Comparison of ENCODE assay signal across 1 cellular context in the genomic region with DNA sequence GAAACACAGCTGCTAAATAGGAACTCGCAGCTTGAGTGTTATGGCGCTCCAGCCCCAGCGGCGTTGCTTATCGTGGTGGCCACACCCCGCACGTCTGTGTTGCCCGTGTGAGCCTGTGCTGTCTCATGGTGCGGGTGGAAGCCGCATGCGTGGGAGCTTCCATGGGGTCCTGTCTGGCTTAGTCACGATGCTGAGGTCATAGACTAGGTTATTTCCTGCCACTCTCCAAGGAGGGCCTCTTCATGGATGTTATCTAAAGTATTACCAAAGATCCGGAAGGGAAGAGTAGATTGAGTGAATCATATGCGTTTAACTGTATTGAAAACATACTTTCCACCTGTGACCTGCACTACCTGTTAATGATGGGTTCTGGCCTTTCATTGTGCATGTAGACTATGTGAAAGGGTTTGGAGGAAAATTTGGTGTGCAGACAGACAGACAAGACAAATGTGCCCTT.
TF ChIP-seq lines count a peak whose summit lies in the region.

No MANE protein-coding gene starts in this region.

TF ChIP-seq in K562, 482 proteins besides CTCF, POLR2A, EP300 and RAD21 (continued from another document and continues in another):
- TF ChIP-seq, protein P1, sequence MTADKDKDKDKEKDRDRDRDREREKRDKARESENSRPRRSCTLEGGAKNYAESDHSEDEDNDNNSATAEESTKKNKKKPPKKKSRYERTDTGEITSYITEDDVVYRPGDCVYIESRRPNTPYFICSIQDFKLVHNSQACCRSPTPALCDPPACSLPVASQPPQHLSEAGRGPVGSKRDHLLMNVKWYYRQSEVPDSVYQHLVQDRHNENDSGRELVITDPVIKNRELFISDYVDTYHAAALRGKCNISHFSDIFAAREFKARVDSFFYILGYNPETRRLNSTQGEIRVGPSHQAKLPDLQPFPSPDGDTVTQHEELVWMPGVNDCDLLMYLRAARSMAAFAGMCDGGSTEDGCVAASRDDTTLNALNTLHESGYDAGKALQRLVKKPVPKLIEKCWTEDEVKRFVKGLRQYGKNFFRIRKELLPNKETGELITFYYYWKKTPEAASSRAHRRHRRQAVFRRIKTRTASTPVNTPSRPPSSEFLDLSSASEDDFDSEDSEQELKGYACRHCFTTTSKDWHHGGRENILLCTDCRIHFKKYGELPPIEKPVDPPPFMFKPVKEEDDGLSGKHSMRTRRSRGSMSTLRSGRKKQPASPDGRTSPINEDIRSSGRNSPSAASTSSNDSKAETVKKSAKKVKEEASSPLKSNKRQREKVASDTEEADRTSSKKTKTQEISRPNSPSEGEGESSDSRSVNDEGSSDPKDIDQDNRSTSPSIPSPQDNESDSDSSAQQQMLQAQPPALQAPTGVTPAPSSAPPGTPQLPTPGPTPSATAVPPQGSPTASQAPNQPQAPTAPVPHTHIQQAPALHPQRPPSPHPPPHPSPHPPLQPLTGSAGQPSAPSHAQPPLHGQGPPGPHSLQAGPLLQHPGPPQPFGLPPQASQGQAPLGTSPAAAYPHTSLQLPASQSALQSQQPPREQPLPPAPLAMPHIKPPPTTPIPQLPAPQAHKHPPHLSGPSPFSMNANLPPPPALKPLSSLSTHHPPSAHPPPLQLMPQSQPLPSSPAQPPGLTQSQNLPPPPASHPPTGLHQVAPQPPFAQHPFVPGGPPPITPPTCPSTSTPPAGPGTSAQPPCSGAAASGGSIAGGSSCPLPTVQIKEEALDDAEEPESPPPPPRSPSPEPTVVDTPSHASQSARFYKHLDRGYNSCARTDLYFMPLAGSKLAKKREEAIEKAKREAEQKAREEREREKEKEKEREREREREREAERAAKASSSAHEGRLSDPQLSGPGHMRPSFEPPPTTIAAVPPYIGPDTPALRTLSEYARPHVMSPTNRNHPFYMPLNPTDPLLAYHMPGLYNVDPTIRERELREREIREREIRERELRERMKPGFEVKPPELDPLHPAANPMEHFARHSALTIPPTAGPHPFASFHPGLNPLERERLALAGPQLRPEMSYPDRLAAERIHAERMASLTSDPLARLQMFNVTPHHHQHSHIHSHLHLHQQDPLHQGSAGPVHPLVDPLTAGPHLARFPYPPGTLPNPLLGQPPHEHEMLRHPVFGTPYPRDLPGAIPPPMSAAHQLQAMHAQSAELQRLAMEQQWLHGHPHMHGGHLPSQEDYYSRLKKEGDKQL (CRISPR knock-in tag; IDR thresholded peaks at IDR 0.05; ENCODE audit: borderline replicate concordance), result 0 out of 2 replicates have a peak, but pooled peaks have one; percentile 83
- TF ChIP-seq TAF9B (IDR thresholded peaks at IDR 0.05; ENCODE audit: partially characterized antibody), result peak; percentile 95
- peak; percentile 25 for TF ChIP-seq FOS (IDR thresholded peaks at IDR 0.05; ENCODE audit: extremely low read depth, insufficient read length)
- TF ChIP-seq NONO (IDR thresholded peaks at IDR 0.05; ENCODE audit: low read depth in 2 of 2, low read length in 1 of 2), result 0 out of 4 replicates have a peak, but pooled peaks of 1 of the 2 experiments have one; percentile 69
- no peak for TF ChIP-seq MCM3 (IDR thresholded peaks at IDR 0.05)
- TF ChIP-seq, protein P2, sequence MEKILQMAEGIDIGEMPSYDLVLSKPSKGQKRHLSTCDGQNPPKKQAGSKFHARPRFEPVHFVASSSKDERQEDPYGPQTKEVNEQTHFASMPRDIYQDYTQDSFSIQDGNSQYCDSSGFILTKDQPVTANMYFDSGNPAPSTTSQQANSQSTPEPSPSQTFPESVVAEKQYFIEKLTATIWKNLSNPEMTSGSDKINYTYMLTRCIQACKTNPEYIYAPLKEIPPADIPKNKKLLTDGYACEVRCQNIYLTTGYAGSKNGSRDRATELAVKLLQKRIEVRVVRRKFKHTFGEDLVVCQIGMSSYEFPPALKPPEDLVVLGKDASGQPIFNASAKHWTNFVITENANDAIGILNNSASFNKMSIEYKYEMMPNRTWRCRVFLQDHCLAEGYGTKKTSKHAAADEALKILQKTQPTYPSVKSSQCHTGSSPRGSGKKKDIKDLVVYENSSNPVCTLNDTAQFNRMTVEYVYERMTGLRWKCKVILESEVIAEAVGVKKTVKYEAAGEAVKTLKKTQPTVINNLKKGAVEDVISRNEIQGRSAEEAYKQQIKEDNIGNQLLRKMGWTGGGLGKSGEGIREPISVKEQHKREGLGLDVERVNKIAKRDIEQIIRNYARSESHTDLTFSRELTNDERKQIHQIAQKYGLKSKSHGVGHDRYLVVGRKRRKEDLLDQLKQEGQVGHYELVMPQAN (IDR thresholded peaks at IDR 0.05; ENCODE audit: borderline replicate concordance), result no peak; the same call in 1 of the 2 replicates
- no peak for TF ChIP-seq ZNF324 (CRISPR knock-in tag; IDR thresholded peaks at IDR 0.05)
- peak; percentile 59 for TF ChIP-seq NEUROD1 (IDR thresholded peaks at IDR 0.05; ENCODE audit: borderline replicate concordance, low read depth, low read length, partially characterized antibody)
- TF ChIP-seq, protein P3, sequence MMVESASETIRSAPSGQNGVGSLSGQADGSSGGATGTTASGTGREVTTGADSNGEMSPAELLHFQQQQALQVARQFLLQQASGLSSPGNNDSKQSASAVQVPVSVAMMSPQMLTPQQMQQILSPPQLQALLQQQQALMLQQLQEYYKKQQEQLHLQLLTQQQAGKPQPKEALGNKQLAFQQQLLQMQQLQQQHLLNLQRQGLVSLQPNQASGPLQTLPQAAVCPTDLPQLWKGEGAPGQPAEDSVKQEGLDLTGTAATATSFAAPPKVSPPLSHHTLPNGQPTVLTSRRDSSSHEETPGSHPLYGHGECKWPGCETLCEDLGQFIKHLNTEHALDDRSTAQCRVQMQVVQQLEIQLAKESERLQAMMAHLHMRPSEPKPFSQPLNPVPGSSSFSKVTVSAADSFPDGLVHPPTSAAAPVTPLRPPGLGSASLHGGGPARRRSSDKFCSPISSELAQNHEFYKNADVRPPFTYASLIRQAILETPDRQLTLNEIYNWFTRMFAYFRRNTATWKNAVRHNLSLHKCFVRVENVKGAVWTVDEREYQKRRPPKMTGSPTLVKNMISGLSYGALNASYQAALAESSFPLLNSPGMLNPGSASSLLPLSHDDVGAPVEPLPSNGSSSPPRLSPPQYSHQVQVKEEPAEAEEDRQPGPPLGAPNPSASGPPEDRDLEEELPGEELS (CRISPR knock-in tag; IDR thresholded peaks at IDR 0.05; ENCODE audit: borderline replicate concordance), result 0 out of 2 replicates have a peak, but pooled peaks have one; percentile 28
- no peak for TF ChIP-seq TEAD2 (tag; IDR thresholded peaks at IDR 0.05)
- TF ChIP-seq ZNF699 (CRISPR knock-in tag; IDR thresholded peaks at IDR 0.05; ENCODE audit: insufficient replicate concordance), result no peak
- no peak for TF ChIP-seq PPARD (CRISPR knock-in tag; IDR thresholded peaks at IDR 0.05)
- no peak for TF ChIP-seq NUFIP1 (IDR thresholded peaks at IDR 0.05; ENCODE audit: partially characterized antibody)
- no peak for TF ChIP-seq ZNF239 (CRISPR knock-in tag; IDR thresholded peaks at IDR 0.05)
- peak; percentile 94 for TF ChIP-seq POLR2AphosphoS5 (IDR thresholded peaks at IDR 0.05; ENCODE audit: control insufficient read depth, insufficient read depth, low read depth, low read length)
- TF ChIP-seq, protein P4, sequence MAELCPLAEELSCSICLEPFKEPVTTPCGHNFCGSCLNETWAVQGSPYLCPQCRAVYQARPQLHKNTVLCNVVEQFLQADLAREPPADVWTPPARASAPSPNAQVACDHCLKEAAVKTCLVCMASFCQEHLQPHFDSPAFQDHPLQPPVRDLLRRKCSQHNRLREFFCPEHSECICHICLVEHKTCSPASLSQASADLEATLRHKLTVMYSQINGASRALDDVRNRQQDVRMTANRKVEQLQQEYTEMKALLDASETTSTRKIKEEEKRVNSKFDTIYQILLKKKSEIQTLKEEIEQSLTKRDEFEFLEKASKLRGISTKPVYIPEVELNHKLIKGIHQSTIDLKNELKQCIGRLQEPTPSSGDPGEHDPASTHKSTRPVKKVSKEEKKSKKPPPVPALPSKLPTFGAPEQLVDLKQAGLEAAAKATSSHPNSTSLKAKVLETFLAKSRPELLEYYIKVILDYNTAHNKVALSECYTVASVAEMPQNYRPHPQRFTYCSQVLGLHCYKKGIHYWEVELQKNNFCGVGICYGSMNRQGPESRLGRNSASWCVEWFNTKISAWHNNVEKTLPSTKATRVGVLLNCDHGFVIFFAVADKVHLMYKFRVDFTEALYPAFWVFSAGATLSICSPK (IDR thresholded peaks at IDR 0.05; ENCODE audit: borderline replicate concordance), result no peak
- TF ChIP-seq CBX2 (IDR thresholded peaks at IDR 0.05; ENCODE audit: insufficient read depth, low read length, poor library complexity, severe bottlenecking), result no peak
- TF ChIP-seq RBM25 (IDR thresholded peaks at IDR 0.05; ENCODE audit: low read depth, low read length, severe bottlenecking), result no peak
- TF ChIP-seq AFF4 (CRISPR knock-in tag; IDR thresholded peaks at IDR 0.05), result no peak
- no peak for TF ChIP-seq SLC30A9 (CRISPR knock-in tag; IDR thresholded peaks at IDR 0.05)
- TF ChIP-seq ZNF232 (CRISPR knock-in tag; IDR thresholded peaks at IDR 0.05), result no peak
- no peak for TF ChIP-seq ASH1L (IDR thresholded peaks at IDR 0.05; ENCODE audit: borderline replicate concordance, low read depth, partially characterized antibody)
- TF ChIP-seq TEAD4 (IDR thresholded peaks at IDR 0.05; ENCODE audit: low read length), result peak; percentile 95
- no peak for TF ChIP-seq TEAD4 (CRISPR knock-in tag; IDR thresholded peaks at IDR 0.05; ENCODE audit: borderline replicate concordance)
- peak; percentile 99 for TF ChIP-seq JUND (IDR thresholded peaks at IDR 0.05; ENCODE audit: borderline replicate concordance, low read depth, low read length)
- peak; percentile 99 for TF ChIP-seq JUND (tag; IDR thresholded peaks at IDR 0.05; ENCODE audit: borderline replicate concordance, low read depth, low read length)
- TF ChIP-seq NR2C1 (IDR thresholded peaks at IDR 0.05), result peak; percentile 55; the same call in 1 of the 2 replicates
- peak; percentile 62; the same call in 1 of the 2 replicates for TF ChIP-seq NR2C1 (tag; IDR thresholded peaks at IDR 0.05)
- TF ChIP-seq KLF6 (CRISPR knock-in tag; IDR thresholded peaks at IDR 0.05; ENCODE audit: borderline replicate concordance), result peak; percentile 66; the same call in 1 of the 2 replicates
- no peak for TF ChIP-seq ZBTB43 (CRISPR knock-in tag; IDR thresholded peaks at IDR 0.05)
- no peak for TF ChIP-seq TCF7 (IDR thresholded peaks at IDR 0.05; ENCODE audit: borderline replicate concordance)
- TF ChIP-seq RUNX1 (IDR thresholded peaks at IDR 0.05; ENCODE audit: low read depth), result no peak
- no peak for TF ChIP-seq PHF21A (IDR thresholded peaks at IDR 0.05; ENCODE audit: borderline replicate concordance, low read depth)
- TF ChIP-seq, protein P5, sequence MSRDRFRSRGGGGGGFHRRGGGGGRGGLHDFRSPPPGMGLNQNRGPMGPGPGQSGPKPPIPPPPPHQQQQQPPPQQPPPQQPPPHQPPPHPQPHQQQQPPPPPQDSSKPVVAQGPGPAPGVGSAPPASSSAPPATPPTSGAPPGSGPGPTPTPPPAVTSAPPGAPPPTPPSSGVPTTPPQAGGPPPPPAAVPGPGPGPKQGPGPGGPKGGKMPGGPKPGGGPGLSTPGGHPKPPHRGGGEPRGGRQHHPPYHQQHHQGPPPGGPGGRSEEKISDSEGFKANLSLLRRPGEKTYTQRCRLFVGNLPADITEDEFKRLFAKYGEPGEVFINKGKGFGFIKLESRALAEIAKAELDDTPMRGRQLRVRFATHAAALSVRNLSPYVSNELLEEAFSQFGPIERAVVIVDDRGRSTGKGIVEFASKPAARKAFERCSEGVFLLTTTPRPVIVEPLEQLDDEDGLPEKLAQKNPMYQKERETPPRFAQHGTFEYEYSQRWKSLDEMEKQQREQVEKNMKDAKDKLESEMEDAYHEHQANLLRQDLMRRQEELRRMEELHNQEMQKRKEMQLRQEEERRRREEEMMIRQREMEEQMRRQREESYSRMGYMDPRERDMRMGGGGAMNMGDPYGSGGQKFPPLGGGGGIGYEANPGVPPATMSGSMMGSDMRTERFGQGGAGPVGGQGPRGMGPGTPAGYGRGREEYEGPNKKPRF (IDR thresholded peaks at IDR 0.05; ENCODE audit: low read depth, low read length), result no peak
- TF ChIP-seq NCOR1 (IDR thresholded peaks at IDR 0.05), result peak; percentile 98
- TF ChIP-seq ZNF121 (CRISPR knock-in tag; conservative IDR thresholded peaks at IDR 0.05), result no peak
- TF ChIP-seq, protein P6, sequence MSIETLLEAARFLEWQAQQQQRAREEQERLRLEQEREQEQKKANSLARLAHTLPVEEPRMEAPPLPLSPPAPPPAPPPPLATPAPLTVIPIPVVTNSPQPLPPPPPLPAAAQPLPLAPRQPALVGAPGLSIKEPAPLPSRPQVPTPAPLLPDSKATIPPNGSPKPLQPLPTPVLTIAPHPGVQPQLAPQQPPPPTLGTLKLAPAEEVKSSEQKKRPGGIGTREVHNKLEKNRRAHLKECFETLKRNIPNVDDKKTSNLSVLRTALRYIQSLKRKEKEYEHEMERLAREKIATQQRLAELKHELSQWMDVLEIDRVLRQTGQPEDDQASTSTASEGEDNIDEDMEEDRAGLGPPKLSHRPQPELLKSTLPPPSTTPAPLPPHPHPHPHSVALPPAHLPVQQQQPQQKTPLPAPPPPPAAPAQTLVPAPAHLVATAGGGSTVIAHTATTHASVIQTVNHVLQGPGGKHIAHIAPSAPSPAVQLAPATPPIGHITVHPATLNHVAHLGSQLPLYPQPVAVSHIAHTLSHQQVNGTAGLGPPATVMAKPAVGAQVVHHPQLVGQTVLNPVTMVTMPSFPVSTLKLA (conservative IDR thresholded peaks at IDR 0.05), result peak; percentile 90 to 95
